Comparison of ENCODE assay signal across 1 cellular context in the genomic region with DNA sequence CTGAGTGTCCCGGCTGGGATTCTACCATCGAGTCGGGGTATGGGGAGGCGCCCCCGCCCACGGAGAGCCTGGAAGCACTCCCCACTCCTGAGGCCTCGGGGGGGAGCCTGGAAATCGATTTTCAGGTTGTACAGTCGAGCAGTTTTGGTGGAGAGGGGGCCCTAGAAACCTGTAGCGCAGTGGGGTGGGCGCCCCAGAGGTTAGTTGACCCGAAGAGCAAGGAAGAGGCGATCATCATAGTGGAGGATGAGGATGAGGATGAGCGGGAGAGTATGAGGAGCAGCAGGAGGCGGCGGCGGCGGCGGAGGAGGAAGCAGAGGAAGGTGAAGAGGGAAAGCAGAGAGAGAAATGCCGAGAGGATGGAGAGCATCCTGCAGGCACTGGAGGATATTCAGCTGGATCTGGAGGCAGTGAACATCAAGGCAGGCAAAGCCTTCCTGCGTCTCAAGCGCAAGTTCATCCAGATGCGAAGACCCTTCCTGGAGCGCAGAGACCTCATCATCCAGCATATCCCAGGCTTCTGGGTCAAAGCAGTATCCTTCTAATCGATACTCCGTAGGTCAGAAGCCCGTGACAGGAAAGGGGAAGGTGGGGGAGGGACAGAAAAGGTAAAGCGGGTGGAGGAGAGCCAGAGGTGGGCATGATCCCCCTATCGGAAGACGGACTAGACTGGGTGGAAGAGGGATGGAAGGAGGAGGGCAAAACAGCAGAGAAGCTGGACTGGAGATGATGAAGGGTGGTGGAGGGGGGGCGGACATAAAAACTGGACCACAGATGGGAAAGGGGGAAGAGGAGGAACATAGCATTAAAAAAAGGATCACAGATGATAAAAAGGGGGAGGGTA.
TF ChIP-seq lines count a peak whose summit lies in the region.

No MANE protein-coding gene starts in this region.

TF ChIP-seq in HCT116, 20 proteins besides CTCF, POLR2A, EP300 and RAD21 (continued from another document):
- TF ChIP-seq, protein P1, sequence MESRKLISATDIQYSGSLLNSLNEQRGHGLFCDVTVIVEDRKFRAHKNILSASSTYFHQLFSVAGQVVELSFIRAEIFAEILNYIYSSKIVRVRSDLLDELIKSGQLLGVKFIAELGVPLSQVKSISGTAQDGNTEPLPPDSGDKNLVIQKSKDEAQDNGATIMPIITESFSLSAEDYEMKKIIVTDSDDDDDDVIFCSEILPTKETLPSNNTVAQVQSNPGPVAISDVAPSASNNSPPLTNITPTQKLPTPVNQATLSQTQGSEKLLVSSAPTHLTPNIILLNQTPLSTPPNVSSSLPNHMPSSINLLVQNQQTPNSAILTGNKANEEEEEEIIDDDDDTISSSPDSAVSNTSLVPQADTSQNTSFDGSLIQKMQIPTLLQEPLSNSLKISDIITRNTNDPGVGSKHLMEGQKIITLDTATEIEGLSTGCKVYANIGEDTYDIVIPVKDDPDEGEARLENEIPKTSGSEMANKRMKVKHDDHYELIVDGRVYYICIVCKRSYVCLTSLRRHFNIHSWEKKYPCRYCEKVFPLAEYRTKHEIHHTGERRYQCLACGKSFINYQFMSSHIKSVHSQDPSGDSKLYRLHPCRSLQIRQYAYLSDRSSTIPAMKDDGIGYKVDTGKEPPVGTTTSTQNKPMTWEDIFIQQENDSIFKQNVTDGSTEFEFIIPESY (IDR thresholded peaks at IDR 0.05; ENCODE audit: extremely low read depth, insufficient replicate concordance, low read length): no peak
- TF ChIP-seq, protein P2, sequence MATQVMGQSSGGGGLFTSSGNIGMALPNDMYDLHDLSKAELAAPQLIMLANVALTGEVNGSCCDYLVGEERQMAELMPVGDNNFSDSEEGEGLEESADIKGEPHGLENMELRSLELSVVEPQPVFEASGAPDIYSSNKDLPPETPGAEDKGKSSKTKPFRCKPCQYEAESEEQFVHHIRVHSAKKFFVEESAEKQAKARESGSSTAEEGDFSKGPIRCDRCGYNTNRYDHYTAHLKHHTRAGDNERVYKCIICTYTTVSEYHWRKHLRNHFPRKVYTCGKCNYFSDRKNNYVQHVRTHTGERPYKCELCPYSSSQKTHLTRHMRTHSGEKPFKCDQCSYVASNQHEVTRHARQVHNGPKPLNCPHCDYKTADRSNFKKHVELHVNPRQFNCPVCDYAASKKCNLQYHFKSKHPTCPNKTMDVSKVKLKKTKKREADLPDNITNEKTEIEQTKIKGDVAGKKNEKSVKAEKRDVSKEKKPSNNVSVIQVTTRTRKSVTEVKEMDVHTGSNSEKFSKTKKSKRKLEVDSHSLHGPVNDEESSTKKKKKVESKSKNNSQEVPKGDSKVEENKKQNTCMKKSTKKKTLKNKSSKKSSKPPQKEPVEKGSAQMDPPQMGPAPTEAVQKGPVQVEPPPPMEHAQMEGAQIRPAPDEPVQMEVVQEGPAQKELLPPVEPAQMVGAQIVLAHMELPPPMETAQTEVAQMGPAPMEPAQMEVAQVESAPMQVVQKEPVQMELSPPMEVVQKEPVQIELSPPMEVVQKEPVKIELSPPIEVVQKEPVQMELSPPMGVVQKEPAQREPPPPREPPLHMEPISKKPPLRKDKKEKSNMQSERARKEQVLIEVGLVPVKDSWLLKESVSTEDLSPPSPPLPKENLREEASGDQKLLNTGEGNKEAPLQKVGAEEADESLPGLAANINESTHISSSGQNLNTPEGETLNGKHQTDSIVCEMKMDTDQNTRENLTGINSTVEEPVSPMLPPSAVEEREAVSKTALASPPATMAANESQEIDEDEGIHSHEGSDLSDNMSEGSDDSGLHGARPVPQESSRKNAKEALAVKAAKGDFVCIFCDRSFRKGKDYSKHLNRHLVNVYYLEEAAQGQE (IDR thresholded peaks at IDR 0.05; ENCODE audit: low read depth): no peak
- TF ChIP-seq EZH2phosphoT487 (IDR thresholded peaks at IDR 0.05; ENCODE audit: borderline replicate concordance) (no peak), EGR1 (IDR thresholded peaks at IDR 0.05; ENCODE audit: low read depth) (no peak), YY1 (IDR thresholded peaks at IDR 0.05; ENCODE audit: extremely low read depth, insufficient replicate concordance, low read depth, low read length) (no peak), SIN3A (IDR thresholded peaks at IDR 0.05; ENCODE audit: low read depth) (no peak), POLR2AphosphoS5 (IDR thresholded peaks at IDR 0.05; ENCODE audit: low read depth, low read length) (no peak), MAX (IDR thresholded peaks at IDR 0.05) (no peak), ELF1 (IDR thresholded peaks at IDR 0.05; ENCODE audit: borderline replicate concordance, low read depth) (no peak), ZNF274 (IDR thresholded peaks at IDR 0.05; ENCODE audit: low read depth, low read length) (no peak), EZH2 (IDR thresholded peaks at IDR 0.05) (no peak), TCF7L2 (IDR thresholded peaks at IDR 0.05; ENCODE audit: borderline replicate concordance, extremely low read depth, insufficient read depth, insufficient read length) (no peak), JUND (IDR thresholded peaks at IDR 0.05) (no peak), SP1 (IDR thresholded peaks at IDR 0.05; ENCODE audit: low read depth) (no peak), CEBPB (IDR thresholded peaks at IDR 0.05; ENCODE audit: low read depth) (no peak), FOSL1 (IDR thresholded peaks at IDR 0.05; ENCODE audit: low read depth) (no peak), ZFX (IDR thresholded peaks at IDR 0.05) (no peak), CBX3 (IDR thresholded peaks at IDR 0.05; ENCODE audit: low read depth) (no peak)
- TF ChIP-seq, protein P3, sequence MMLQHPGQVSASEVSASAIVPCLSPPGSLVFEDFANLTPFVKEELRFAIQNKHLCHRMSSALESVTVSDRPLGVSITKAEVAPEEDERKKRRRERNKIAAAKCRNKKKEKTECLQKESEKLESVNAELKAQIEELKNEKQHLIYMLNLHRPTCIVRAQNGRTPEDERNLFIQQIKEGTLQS (IDR thresholded peaks at IDR 0.05): no peak
